31 cellular contexts compared by ENCODE assay signal in genomic region chr6:38364775-38365174, GRCh38.
"Had no signal": no experiment of that assay in that cellular context is flagged by ENCODE, and none has a peak within 500 bp of the region (broad histone marks: within the 10 kb centered on the region; RNA-seq: fewer than 3 reads in every experiment).

No MANE protein-coding gene starts in this region.

- H3K9ac ChIP-seq: KMS-11 had no signal

- ATAC-seq: activated CD8-positive, alpha-beta memory T cell treated with anti-CD3 and anti-CD28 coated beads, Interleukin-2, amount 10 ng/mL, durations not matched to agents 7 days and 5 days; activated naive CD8-positive, alpha-beta T cell treated with anti-CD3 and anti-CD28 coated beads, Interleukin-2, amount 50 U/mL, for 24 hours had no signal

- H3K4me3 ChIP-seq: cardiac muscle cell, SJCRH30 had no signal

- H3K36me3 ChIP-seq: cardiac muscle cell, SJCRH30, WERI-Rb-1 had no signal

- H3K27me3 ChIP-seq: cardiac muscle cell, SJCRH30 had no signal

- H3K27ac ChIP-seq: cardiac muscle cell, KMS-11, SJCRH30, WERI-Rb-1 had no signal

- DNase-seq: activated CD4-positive, alpha-beta memory T cell treated with anti-CD3 and anti-CD28 coated beads, Interleukin-2, amount 10 ng/mL, durations not matched to agents 7 days and 5 days; activated CD4-positive, alpha-beta T cell treated with anti-CD3 and anti-CD28 coated beads for 1 hour; activated CD4-positive, alpha-beta T cell treated with anti-CD3 and anti-CD28 coated beads for 48 hours; activated CD4-positive, CD25-positive, alpha-beta regulatory T cell; activated CD8-positive, alpha-beta memory T cell treated with anti-CD3 and anti-CD28 coated beads for 24 hours; activated CD8-positive, alpha-beta memory T cell treated with anti-CD3 and anti-CD28 coated beads, Interleukin-2, amount 10 ng/mL, durations not matched to agents 7 days and 5 days; activated CD8-positive, alpha-beta memory T cell treated with anti-CD3 and anti-CD28 coated beads, Interleukin-2, amount 50 U/mL, for 48 hours; activated effector memory CD4-positive, alpha-beta T cell treated with Interleukin-2 at 50 U/mL for 16 hours; activated naive CD4-positive, alpha-beta T cell treated with anti-CD3 and anti-CD28 coated beads, Interleukin-2, amount 10 ng/mL, durations not matched to agents 7 days and 5 days; activated naive CD8-positive, alpha-beta T cell treated with anti-CD3 and anti-CD28 coated beads, Interleukin-2, amount 50 U/mL, for 24 hours; activated T-cell treated with anti-CD3 and anti-CD28 coated beads, Interleukin-2, amount 50 U/mL, for 48 hours; anterior cingulate cortex; MM.1S; MV-4-11; NCI-H1092; NCI-H1417; NCI-H146; NCI-H187; NCI-H2029 treated with DMSO at 0.1 percent for 48 hours; NCI-H2107; NCI-H2171; NCI-H510A; NCI-H526; NCI-H748 treated with DMSO at 0.1 percent for 48 hours; NK-92 treated with Interleukin-12 subunit alpha and Interleukin-12 subunit beta, amount 100 ng/mL, for 24 hours; SHP77; SJCRH30; T1000; WERI-Rb-1 had no signal

- H3K9me3 ChIP-seq: SJCRH30 had no signal

- H3K4me2 ChIP-seq: KMS-11 had no signal
